Comparison of ENCODE assay signal across 7 cellular contexts in the genomic region with DNA sequence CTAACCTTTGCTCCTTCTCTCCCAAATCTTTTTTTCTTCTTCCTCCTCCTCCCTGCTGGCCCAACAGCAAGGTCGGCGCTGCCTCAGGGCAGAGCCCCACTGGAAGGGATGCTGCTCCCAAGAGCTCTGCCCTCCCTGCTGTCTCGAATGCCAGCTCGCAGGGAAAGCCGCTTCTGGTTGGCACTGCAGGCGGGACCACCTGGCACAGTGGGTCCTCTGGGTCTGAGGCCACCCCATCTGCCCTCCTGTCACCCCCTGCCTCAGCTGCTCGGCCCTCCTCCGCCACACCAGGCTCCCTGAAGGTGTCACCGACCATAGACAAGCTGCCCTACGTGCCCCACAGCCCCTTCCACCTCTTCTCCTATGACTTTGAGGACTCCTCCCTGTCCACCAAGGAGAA.
"Had no signal": no experiment of that assay in that cellular context is flagged by ENCODE, and none has a peak within 500 bp of the region (broad histone marks: within the 10 kb centered on the region; RNA-seq: fewer than 3 reads in every experiment).

No MANE protein-coding gene starts in this region.

- H3K4me1 Mint-ChIP-seq: IgD-negative memory B cell had no signal

- H3K4me3 Mint-ChIP-seq: HFFc6, IgD-negative memory B cell had no signal

- ATAC-seq: HCT116, HepG2 had no signal

- H3K36me3 Mint-ChIP-seq: IgD-negative memory B cell had no signal

- DNase-seq: GM23248, GOT3, H7, HFFc6 had no signal

- H3K27ac Mint-ChIP-seq: HFFc6, IgD-negative memory B cell had no signal

- H3K9me3 Mint-ChIP-seq: HFFc6 had no signal
